Comparison of ENCODE assay signal across 13 cellular contexts in genomic region chr16:89273741-89274472, GRCh38.
"Had no signal": no experiment of that assay in that cellular context is flagged by ENCODE, and none has a peak within 500 bp of the region (broad histone marks: within the 10 kb centered on the region; RNA-seq: fewer than 3 reads in every experiment).

No MANE protein-coding gene starts in this region.

- H3K4me1 ChIP-seq: gastroesophageal sphincter, lower lobe of right lung, right atrium auricular region had no signal

- H2AFZ ChIP-seq: hepatocyte had no signal

- H3K27ac ChIP-seq: epithelial cell of prostate, gastroesophageal sphincter, hepatocyte, lower lobe of right lung, right atrium auricular region had no signal

- H3K4me2 ChIP-seq: hepatocyte, smooth muscle cell had no signal

- H3K79me2 ChIP-seq: hepatocyte had no signal

- ATAC-seq: activated CD4-positive, CD25-positive, alpha-beta regulatory T cell treated with anti-CD3 and anti-CD28 coated beads, Interleukin-2, amount 50 U/mL, for 24 hours; gastroesophageal sphincter; lower lobe of right lung; stimulated activated memory B cell treated with anti-CD40 and anti-IgM and Interleukin-4, amounts not matched to agents 10 μg/mL and 1 μg/mL and 100 μg/mL, for 72 hours had no signal

- H3K9me3 ChIP-seq: gastroesophageal sphincter, lower lobe of right lung, right atrium auricular region had no signal

- H3K27me3 ChIP-seq: gastroesophageal sphincter, hepatocyte, right atrium auricular region had no signal

- H3K4me3 ChIP-seq: gastroesophageal sphincter, hepatocyte, lower lobe of right lung, right atrium auricular region, smooth muscle cell had no signal

- DNase-seq: activated CD4-positive, alpha-beta memory T cell treated with anti-CD3 and anti-CD28 coated beads for 36 hours; caudate nucleus; cortex of kidney; effector CD8-positive, alpha-beta T cell; lower lobe of right lung; trophoblast cell had no signal
